Comparison of ENCODE assay signal across 8 cellular contexts in the genomic region with DNA sequence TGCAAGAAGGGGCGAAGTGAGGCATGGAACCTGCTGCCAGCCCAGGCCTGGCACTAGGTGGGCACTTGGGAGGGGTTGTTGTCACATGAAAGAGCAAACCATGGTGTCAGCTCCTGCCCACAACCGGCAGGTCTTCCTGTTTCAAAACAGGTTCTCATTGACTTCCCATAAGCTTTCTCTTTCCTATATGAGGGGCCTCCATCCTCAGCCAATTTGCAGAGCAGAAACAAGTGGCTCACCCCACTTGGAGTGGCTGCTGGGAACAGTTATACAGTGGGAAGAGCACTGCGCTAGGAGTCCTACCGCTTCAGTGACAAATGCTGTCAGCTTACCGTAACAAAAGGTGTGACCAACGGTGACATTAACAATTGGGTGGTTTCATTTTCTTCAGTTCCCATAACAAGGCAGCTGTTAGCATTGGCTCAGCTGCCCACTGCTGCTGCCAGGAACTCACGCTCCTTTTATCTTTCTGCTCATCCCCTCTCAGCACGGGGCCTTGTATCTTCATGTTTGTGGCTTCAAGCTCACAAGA. TPM values are rescaled to one million over a fixed set of nuclear protein-coding genes. Genes with fewer than 3 reads are reported as not detected.
A peak's percentile ranks its signal among the peaks of the same experiment; 100 is the strongest.
DNase-seq lines count a peak whose midpoint lies in the region; ATAC-seq and TF ChIP-seq lines count a peak whose summit lies in the region.
"Had no signal": no experiment of that assay in that cellular context is flagged by ENCODE, and none has a peak within 500 bp of the region (broad histone marks: within the 10 kb centered on the region; RNA-seq: fewer than 3 reads in every experiment).

No MANE protein-coding gene starts in this region.

- H3K79me2 ChIP-seq in trophoblast cell (ENCODE audit: control insufficient read depth, insufficient read depth, low read length, poor library complexity): no peaks in the 10 kb centered on the region

- H3K27me3 ChIP-seq in trophoblast cell (ENCODE audit: insufficient read depth, low read length): no peaks in the 10 kb centered on the region
- no peaks in the 10 kb centered on the region for H3K27me3 ChIP-seq in foreskin keratinocyte

- no peak overlapping the region for H3K4ac ChIP-seq in trophoblast cell (ENCODE audit: low read depth, low read length)

- no peaks in the 10 kb centered on the region for H3K27me3 Mint-ChIP-seq in activated T-helper 17 cell treated with anti-CD3 and anti-CD28 coated beads, Interleukin-2, amount 50 U/mL, for 72 hours
- no peaks in the 10 kb centered on the region for H3K27me3 Mint-ChIP-seq in stimulated activated naive CD8-positive, alpha-beta T cell treated with anti-CD3 and anti-CD28 coated beads, Interleukin-15, Interleukin-2, amounts not matched to agents 100 ng/mL and 50 ng/mL, for 24 hours

- H3K9me3 ChIP-seq in trophoblast cell (ENCODE audit: insufficient read depth, low read depth, low read length): peaks cover 3% of the 10 kb centered on the region

- peak; percentile 55 for ATAC-seq in activated T-helper 17 cell treated with anti-CD3 and anti-CD28 coated beads, Interleukin-2, amount 50 U/mL, for 72 hours (replicated peaks)
- no peak for ATAC-seq in foreskin keratinocyte

- H3K27ac ChIP-seq in trophoblast cell (ENCODE audit: low read depth, low read length) (no peak overlapping the region), foreskin keratinocyte (no peak overlapping the region)

- no peak overlapping the region for H3K23ac ChIP-seq in trophoblast cell (ENCODE audit: low read length)

- no peak overlapping the region for H3K4me2 ChIP-seq in trophoblast cell (ENCODE audit: low read length)

- no peak overlapping the region for H2BK120ac ChIP-seq in trophoblast cell (ENCODE audit: insufficient read depth, low read length, poor library complexity)

- no peak overlapping the region for H4K8ac ChIP-seq in trophoblast cell (ENCODE audit: low read depth, low read length)

- no peak overlapping the region for H2BK5ac ChIP-seq in trophoblast cell (ENCODE audit: low read depth, low read length, poor library complexity)

- no peak overlapping the region for H4K91ac ChIP-seq in trophoblast cell (ENCODE audit: low read depth, low read length)

- peak; percentile 77 for DNase-seq in activated effector memory CD4-positive, alpha-beta T cell treated with anti-CD3 and anti-CD28 coated beads, Interleukin-2, amount 50 U/mL, for 16 hours
- no peak for DNase-seq in activated effector memory CD4-positive, alpha-beta T cell treated with Interleukin-2 at 50 U/mL for 16 hours
- DNase-seq in trophoblast cell (no peak), foreskin keratinocyte (no peak)
- DNase-seq: NCI-H1417, OCI-M1 had no signal

- H3K9me3 Mint-ChIP-seq in activated T-helper 17 cell treated with anti-CD3 and anti-CD28 coated beads, Interleukin-2, amount 50 U/mL, for 72 hours: peaks cover 12% of the 10 kb centered on the region
- peaks cover 8% of the 10 kb centered on the region for H3K9me3 Mint-ChIP-seq in stimulated activated naive CD8-positive, alpha-beta T cell treated with anti-CD3 and anti-CD28 coated beads, Interleukin-15, Interleukin-2, amounts not matched to agents 100 ng/mL and 50 ng/mL, for 24 hours

- no peak overlapping the region for H2AK5ac ChIP-seq in trophoblast cell (ENCODE audit: low read length)

- WGBS in trophoblast cell (ENCODE audit: extremely low coverage, insufficient coverage, insufficient read length): no CpG with 5 or more reads among the region's 8 CpGs

- no peak overlapping the region for H4K12ac ChIP-seq in trophoblast cell (ENCODE audit: low read depth, low read length)

- no peaks in the 10 kb centered on the region for H3K4me1 ChIP-seq in trophoblast cell (ENCODE audit: control insufficient read depth in 1 of 2, insufficient read depth in 2 of 2, low read length in 2 of 2)
- H3K4me1 ChIP-seq in foreskin keratinocyte: no peaks in the 10 kb centered on the region

- no peaks in the 10 kb centered on the region for H3K36me3 ChIP-seq in trophoblast cell (ENCODE audit: control insufficient read depth in 1 of 2, insufficient read depth in 2 of 2, low read length in 2 of 2)

- H3K27ac Mint-ChIP-seq in activated T-helper 17 cell treated with anti-CD3 and anti-CD28 coated beads, Interleukin-2, amount 50 U/mL, for 72 hours: peak overlapping the region; percentile 91
- H3K27ac Mint-ChIP-seq in stimulated activated naive CD8-positive, alpha-beta T cell treated with anti-CD3 and anti-CD28 coated beads, Interleukin-15, Interleukin-2, amounts not matched to agents 100 ng/mL and 50 ng/mL, for 24 hours: peak overlapping the region; percentile 89

- no peak overlapping the region for H3K4me3 ChIP-seq in trophoblast cell (ENCODE audit: low read depth, low read length)

- no peak overlapping the region for H2AFZ ChIP-seq in trophoblast cell (ENCODE audit: insufficient read depth, low read length, poor library complexity)

- no peak overlapping the region for H3K18ac ChIP-seq in trophoblast cell (ENCODE audit: low read length)

- TF ChIP-seq CTCF in foreskin keratinocyte (conservative IDR thresholded peaks at IDR 0.05): no peak

- no peaks in the 10 kb centered on the region for H3K79me1 ChIP-seq in trophoblast cell (ENCODE audit: low read length)

- peaks cover 93% of the 10 kb centered on the region for H3K36me3 Mint-ChIP-seq in activated T-helper 17 cell treated with anti-CD3 and anti-CD28 coated beads, Interleukin-2, amount 50 U/mL, for 72 hours (ENCODE audit: low read depth)
- H3K36me3 Mint-ChIP-seq in stimulated activated naive CD8-positive, alpha-beta T cell treated with anti-CD3 and anti-CD28 coated beads, Interleukin-15, Interleukin-2, amounts not matched to agents 100 ng/mL and 50 ng/mL, for 24 hours (ENCODE audit: low read depth): peaks cover 58% of the 10 kb centered on the region

- no peak overlapping the region for H2BK12ac ChIP-seq in trophoblast cell (ENCODE audit: low read length)

- H3K14ac ChIP-seq in trophoblast cell (ENCODE audit: low read length): no peak overlapping the region

- peaks cover 76% of the 10 kb centered on the region for H3K4me1 Mint-ChIP-seq in activated T-helper 17 cell treated with anti-CD3 and anti-CD28 coated beads, Interleukin-2, amount 50 U/mL, for 72 hours
- peaks cover 92% of the 10 kb centered on the region for H3K4me1 Mint-ChIP-seq in stimulated activated naive CD8-positive, alpha-beta T cell treated with anti-CD3 and anti-CD28 coated beads, Interleukin-15, Interleukin-2, amounts not matched to agents 100 ng/mL and 50 ng/mL, for 24 hours (ENCODE audit: low read depth)

- peak overlapping the region; percentile 92 for H3K4me3 Mint-ChIP-seq in activated T-helper 17 cell treated with anti-CD3 and anti-CD28 coated beads, Interleukin-2, amount 50 U/mL, for 72 hours
- H3K4me3 Mint-ChIP-seq in stimulated activated naive CD8-positive, alpha-beta T cell treated with anti-CD3 and anti-CD28 coated beads, Interleukin-15, Interleukin-2, amounts not matched to agents 100 ng/mL and 50 ng/mL, for 24 hours: peak overlapping the region; percentile 57

- no peak overlapping the region for H3K9ac ChIP-seq in trophoblast cell (ENCODE audit: low read length)

RNA-seq across cellular contexts. Expression of a gene that starts 10.2 kb away (rescaled TPM):
- total RNA-seq in activated T-helper 17 cell treated with anti-CD3 and anti-CD28 coated beads, Interleukin-2, amount 50 U/mL, for 72 hours: 10 to 100 TPM in 1 of 2 donors, 1 to 10 TPM in 1; 2.6 to 16.2 TPM
- not detected in 2 replicates for polyA plus RNA-seq in trophoblast cell (2013)
- total RNA-seq in foreskin keratinocyte: not detected in 2 replicates
- not detected in 2 replicates for polyA plus RNA-seq in foreskin keratinocyte

RNA-seq across cellular contexts. Expression of a gene that starts 21.6 kb away (rescaled TPM):
- 1,000 to 10,000 TPM in 1 of 2 donors, 100 to 1,000 TPM in 1; 674 to 1,069 TPM for total RNA-seq in activated T-helper 17 cell treated with anti-CD3 and anti-CD28 coated beads, Interleukin-2, amount 50 U/mL, for 72 hours
- 1.9 and 2.5 TPM in 2 replicates for polyA plus RNA-seq in trophoblast cell (2013)
- total RNA-seq in foreskin keratinocyte: 75.9 and 77.0 TPM in 2 replicates
- polyA plus RNA-seq in foreskin keratinocyte: 116 and 117 TPM in 2 replicates

RNA-seq across cellular contexts. Expression of a gene that starts 34.5 kb away (rescaled TPM):
- 10 to 100 TPM in 1 of 2 donors, 1 to 10 TPM in 1; 5.0 to 16.3 TPM for total RNA-seq in activated T-helper 17 cell treated with anti-CD3 and anti-CD28 coated beads, Interleukin-2, amount 50 U/mL, for 72 hours
- 64.9 and 67.2 TPM in 2 replicates for polyA plus RNA-seq in trophoblast cell (2013)
- total RNA-seq in foreskin keratinocyte: 11.3 and 12.6 TPM in 2 replicates
- polyA plus RNA-seq in foreskin keratinocyte: 14.9 and 17.3 TPM in 2 replicates

RNA-seq across cellular contexts. Expression of a gene that starts 59.8 kb away (rescaled TPM):
- 100 to 1,000 TPM in 1 of 2 donors, 10 to 100 TPM in 1; 53.7 to 124 TPM for total RNA-seq in activated T-helper 17 cell treated with anti-CD3 and anti-CD28 coated beads, Interleukin-2, amount 50 U/mL, for 72 hours
- not detected in 2 replicates for polyA plus RNA-seq in trophoblast cell (2013)
- 0.04 and 0.17 TPM in 2 replicates for total RNA-seq in foreskin keratinocyte
- 0.03 TPM in 1 of 2 replicates, not detected in the other for polyA plus RNA-seq in foreskin keratinocyte
